ENCODE assay signal across 21 cellular contexts in the genomic region with DNA sequence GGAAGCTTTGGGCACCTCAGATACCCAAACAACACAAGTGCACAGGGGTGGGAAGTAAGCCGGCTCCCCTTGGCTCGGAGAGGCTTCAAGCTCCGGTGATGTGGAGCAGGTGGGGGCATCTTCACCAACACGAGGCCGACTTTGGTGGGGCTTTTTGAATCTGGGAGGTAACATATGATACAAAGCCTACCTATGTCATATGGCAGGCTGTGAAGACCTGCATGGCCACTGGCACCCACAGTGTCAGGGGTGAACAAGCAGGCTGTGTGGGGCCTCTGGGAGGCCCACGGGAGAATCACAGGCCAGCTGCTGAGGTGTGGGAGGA.
"Had no signal": no experiment of that assay in that cellular context is flagged by ENCODE, and none has a peak within 500 bp of the region (broad histone marks: within the 10 kb centered on the region; RNA-seq: fewer than 3 reads in every experiment).

No MANE protein-coding gene starts in this region.

- H3K4me1 ChIP-seq: tibial artery, upper lobe of left lung, uterus had no signal

- H3K4me3 Mint-ChIP-seq: endodermal cell; naive thymus-derived CD8-positive, alpha-beta T cell; stimulated activated naive B cell treated with anti-CD40 and anti-IgM and Interleukin-4, amounts not matched to agents 10 μg/mL and 1 μg/mL and 100 μg/mL, for 72 hours; stimulated activated naive CD8-positive, alpha-beta T cell treated with anti-CD3 and anti-CD28 coated beads, Interleukin-15, amount 100 ng/mL, for 72 hours had no signal

- FAIRE-seq: colon had no signal

- H3K36me3 ChIP-seq: neutrophil, tibial artery, upper lobe of left lung, uterus had no signal

- H3K27ac ChIP-seq: tibial artery, upper lobe of left lung, uterus had no signal

- H3K9me3 ChIP-seq: neutrophil, upper lobe of left lung, uterus had no signal

- DNase-seq: cerebellar nuclear complex; dermis blood vessel endothelial cell; effector CD4-positive, alpha-beta T cell; endodermal cell; foreskin melanocyte; hippocampal formation; left colon; mammary epithelial cell; mucosa of descending colon; naive thymus-derived CD8-positive, alpha-beta T cell; stimulated activated CD4-positive, alpha-beta T cell treated with anti-CD3 and anti-CD28 coated beads, Interleukin-2, amount 100 ng/mL, for 24 hours; stimulated activated CD4-positive, alpha-beta T cell treated with anti-CD3 and anti-CD28 coated beads, Interleukin-4, amount 100 ng/mL, for 4 hours; stimulated activated naive B cell treated with anti-CD40 and anti-IgM and Interleukin-4, amounts not matched to agents 10 μg/mL and 1 μg/mL and 100 μg/mL, for 72 hours; stimulated activated naive CD8-positive, alpha-beta T cell treated with anti-CD3 and anti-CD28 coated beads, Interleukin-15, amount 100 ng/mL, for 72 hours; substantia nigra; tibial artery; uterus had no signal

- H3K27ac Mint-ChIP-seq: endodermal cell; naive thymus-derived CD8-positive, alpha-beta T cell; progenitor cell of endocrine pancreas; stimulated activated naive B cell treated with anti-CD40 and anti-IgM and Interleukin-4, amounts not matched to agents 10 μg/mL and 1 μg/mL and 100 μg/mL, for 72 hours; stimulated activated naive CD8-positive, alpha-beta T cell treated with anti-CD3 and anti-CD28 coated beads, Interleukin-15, amount 100 ng/mL, for 72 hours had no signal

- H3K27me3 ChIP-seq: neutrophil, tibial artery, upper lobe of left lung, uterus had no signal

- H3K4me1 Mint-ChIP-seq: stimulated activated naive CD8-positive, alpha-beta T cell treated with anti-CD3 and anti-CD28 coated beads, Interleukin-15, amount 100 ng/mL, for 72 hours had no signal

- H3K9me3 Mint-ChIP-seq: stimulated activated naive B cell treated with anti-CD40 and anti-IgM and Interleukin-4, amounts not matched to agents 10 μg/mL and 1 μg/mL and 100 μg/mL, for 72 hours had no signal

- H3K4me3 ChIP-seq: mucosa of descending colon, tibial artery, upper lobe of left lung, uterus had no signal

- H3K27me3 Mint-ChIP-seq: naive thymus-derived CD8-positive, alpha-beta T cell; progenitor cell of endocrine pancreas; stimulated activated naive B cell treated with anti-CD40 and anti-IgM and Interleukin-4, amounts not matched to agents 10 μg/mL and 1 μg/mL and 100 μg/mL, for 72 hours; stimulated activated naive CD8-positive, alpha-beta T cell treated with anti-CD3 and anti-CD28 coated beads, Interleukin-15, amount 100 ng/mL, for 72 hours had no signal

- ATAC-seq: left colon; mucosa of descending colon; naive thymus-derived CD8-positive, alpha-beta T cell; stimulated activated naive B cell treated with anti-CD40 and anti-IgM and Interleukin-4, amounts not matched to agents 10 μg/mL and 1 μg/mL and 100 μg/mL, for 72 hours had no signal
